In the genomic region with DNA sequence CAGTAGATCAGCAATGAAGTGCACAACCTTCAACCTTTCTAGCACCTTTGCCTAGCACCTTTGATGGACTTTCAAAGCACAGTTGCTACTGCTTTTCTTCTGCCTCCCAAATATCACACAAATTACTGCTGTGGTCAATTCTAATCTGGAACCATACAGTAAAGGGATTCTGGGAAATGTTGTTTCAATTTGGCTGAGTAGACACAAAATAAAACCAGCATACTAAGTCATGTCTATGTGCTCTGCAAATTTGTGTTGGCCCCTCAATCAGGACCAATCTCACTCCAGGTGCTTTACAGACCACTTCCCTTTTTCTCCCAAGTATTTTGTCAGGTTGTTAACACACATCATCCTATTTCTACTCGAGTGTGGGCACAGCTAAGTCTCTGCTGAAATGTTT, we compare ENCODE assay signal across 10 cellular contexts. TPM values are rescaled to one million over a fixed set of nuclear protein-coding genes. Genes with fewer than 3 reads are reported as not detected.
"Had no signal": no experiment of that assay in that cellular context is flagged by ENCODE, and none has a peak within 500 bp of the region (broad histone marks: within the 10 kb centered on the region; RNA-seq: fewer than 3 reads in every experiment).

No MANE protein-coding gene starts in this region.

- H3K4me2 ChIP-seq: KMS-11 had no signal

- H3K9me3 ChIP-seq: HAP-1 had no signal

- H3K9me3 Mint-ChIP-seq: HFFc6 had no signal

- ATAC-seq: HCT116 had no signal

- DNase-seq: GOT3, H7, HFFc6, Karpas-422, KBM-7 had no signal

- H3K27ac Mint-ChIP-seq: HFFc6 had no signal

- H3K9ac ChIP-seq: KMS-11 had no signal

- H3K27ac ChIP-seq: KMS-11 had no signal

- H3K36me3 ChIP-seq: HAP-1 had no signal

- H3K4me3 ChIP-seq: HAP-1 had no signal

- H3K4me3 Mint-ChIP-seq: HFFc6 had no signal

- FAIRE-seq: HTR-8/SVneo had no signal

- H3K4me1 ChIP-seq: HAP-1 had no signal

RNA-seq across cellular contexts. Expression of a gene that starts 38.3 kb away (rescaled TPM):
- total RNA-seq: HFFc6, HT-29 had no signal
